Comparison of ENCODE assay signal across 8 cellular contexts in the genomic region with DNA sequence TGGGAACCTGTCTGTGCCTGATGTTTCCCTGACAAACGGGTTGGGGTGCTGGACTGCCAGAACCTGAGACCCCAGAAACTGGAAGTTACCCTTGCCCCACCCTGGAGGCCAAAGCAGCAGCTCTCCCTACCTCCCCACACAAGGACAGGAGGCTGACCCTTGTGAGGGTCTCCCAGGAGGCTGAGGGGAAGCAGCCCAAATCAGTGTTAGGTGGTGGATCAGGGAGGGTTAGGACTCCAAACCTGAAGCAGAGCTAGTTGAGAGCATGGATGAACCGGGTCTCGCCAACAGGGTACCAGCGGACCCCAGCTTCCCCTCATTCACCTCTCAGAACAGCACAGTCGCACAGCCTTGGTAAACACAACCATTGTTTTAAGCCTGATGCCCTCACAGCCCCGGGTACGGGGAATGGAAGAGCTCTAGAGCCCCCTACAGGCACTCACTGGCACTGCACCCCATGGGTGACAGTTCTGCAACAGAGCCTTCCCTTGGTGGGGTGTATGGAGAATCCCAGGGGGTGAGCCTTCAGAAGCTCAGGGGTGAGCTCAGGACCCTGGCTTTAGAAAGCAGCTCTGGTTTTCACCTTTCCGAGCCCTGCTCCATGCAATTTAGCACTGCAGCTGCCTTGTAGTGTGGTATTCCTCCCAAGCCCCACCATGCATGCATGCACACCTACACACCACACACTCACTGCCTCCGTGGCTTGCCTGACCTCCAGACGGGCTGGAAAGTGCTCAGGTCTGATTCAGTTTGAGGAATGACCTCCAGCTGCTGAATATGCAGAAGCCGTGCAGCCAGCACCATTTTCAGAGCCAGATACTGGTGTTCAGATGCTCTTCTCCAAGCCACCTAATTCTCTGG. TPM values are rescaled to one million over a fixed set of nuclear protein-coding genes. Genes with fewer than 3 reads are reported as not detected.
DNase-seq lines count a peak whose midpoint lies in the region; ATAC-seq and TF ChIP-seq lines count a peak whose summit lies in the region.

No MANE protein-coding gene starts in this region.

- peaks cover 46% of the 10 kb centered on the region for H3K27me3 Mint-ChIP-seq in activated naive CD8-positive, alpha-beta T cell treated with anti-CD3 and anti-CD28 coated beads, Interleukin-2, amount 10 ng/mL, durations not matched to agents 7 days and 5 days

- no peaks in the 10 kb centered on the region for H3K36me3 Mint-ChIP-seq in activated naive CD8-positive, alpha-beta T cell treated with anti-CD3 and anti-CD28 coated beads, Interleukin-2, amount 10 ng/mL, durations not matched to agents 7 days and 5 days

- no peaks in the 10 kb centered on the region for H3K9me3 Mint-ChIP-seq in activated naive CD8-positive, alpha-beta T cell treated with anti-CD3 and anti-CD28 coated beads, Interleukin-2, amount 10 ng/mL, durations not matched to agents 7 days and 5 days

- TF ChIP-seq POLR2A in heart left ventricle (IDR thresholded peaks at IDR 0.05) = no peak

- H3K79me2 ChIP-seq in MM.1S (ENCODE audit: low read length) (no peaks in the 10 kb centered on the region), SK-N-SH (ENCODE audit: insufficient read depth) (no peaks in the 10 kb centered on the region)

- no peaks in the 10 kb centered on the region for H3K4me1 ChIP-seq in MM.1S (ENCODE audit: low read length)
- no peaks in the 10 kb centered on the region; a peak in 1 of 4 replicates for H3K4me1 ChIP-seq in SK-N-SH (ENCODE audit: control insufficient read depth in 1 of 2, insufficient read depth in 2 of 2, low read depth in 1 of 2, low read length in 1 of 2)
- peaks cover 0 to 4% (median 0%) of the 10 kb centered on the region in 12 donors for H3K4me1 ChIP-seq in heart left ventricle
- H3K4me1 ChIP-seq in psoas muscle = no peaks in the 10 kb centered on the region
- H3K4me1 ChIP-seq in aorta (ENCODE audit: control insufficient read depth in 1 of 2, insufficient read depth in 2 of 2, low read length in 2 of 2) = no peaks in the 10 kb centered on the region

- H2AFZ ChIP-seq in MM.1S (ENCODE audit: low read length) = no peak overlapping the region
- no peak overlapping the region for H2AFZ ChIP-seq in SK-N-SH (ENCODE audit: low read depth)

- DNase-seq in ACHN = peak; percentile 61
- peak; percentile 50 for DNase-seq in MM.1S
- peak; percentile 90 for DNase-seq in SK-N-SH
- DNase-seq in activated naive CD8-positive, alpha-beta T cell treated with anti-CD3 and anti-CD28 coated beads, Interleukin-2, amount 10 ng/mL, durations not matched to agents 7 days and 5 days = peak; percentile 80
- DNase-seq in heart left ventricle = peak; percentile 57 to 81 (median 65)
- DNase-seq in psoas muscle = peak; percentile 65 to 70
- peak; percentile 73 to 88 for DNase-seq in aorta

- TF ChIP-seq EP300 in SK-N-SH (IDR thresholded peaks at IDR 0.05; ENCODE audit: borderline replicate concordance in 1 of 2, low read depth in 1 of 2, low read length in 1 of 2) = no peak

- POLR2A ChIA-PET in SK-N-SH (lab: Yijun Ruan, JAX) = no interaction called here
- POLR2A ChIA-PET in activated naive CD8-positive, alpha-beta T cell treated with anti-CD3 and anti-CD28 coated beads, Interleukin-2, amount 10 ng/mL, durations not matched to agents 7 days and 5 days (lab: Charles Lee) = no interaction called here

- H3K9me3 ChIP-seq in MM.1S (replicated peaks; ENCODE audit: insufficient read depth, low read length) = no peaks in the 10 kb centered on the region
- H3K9me3 ChIP-seq in SK-N-SH = no peaks in the 10 kb centered on the region
- H3K9me3 ChIP-seq in heart left ventricle = no peaks in the 10 kb centered on the region
- H3K9me3 ChIP-seq in psoas muscle = no peaks in the 10 kb centered on the region
- no peaks in the 10 kb centered on the region for H3K9me3 ChIP-seq in aorta (ENCODE audit: control insufficient read depth, low read length)

- peaks cover 3% of the 10 kb centered on the region; the same call in 1 of the 2 replicates for H3K27me3 ChIP-seq in MM.1S (replicated peaks; ENCODE audit: insufficient read depth, low read length)
- H3K27me3 ChIP-seq in SK-N-SH (ENCODE audit: insufficient read depth) = peaks cover 46% of the 10 kb centered on the region
- H3K27me3 ChIP-seq in heart left ventricle = peaks cover 0 to 26% (median 0%) of the 10 kb centered on the region in 9 donors
- H3K27me3 ChIP-seq in psoas muscle (ENCODE audit: insufficient read depth in 3 of 3, low read length in 2 of 3) = peaks cover 0 to 3% (median 0%) of the 10 kb centered on the region in 3 donors
- H3K27me3 ChIP-seq in aorta (ENCODE audit: control insufficient read depth in 1 of 2, insufficient read depth in 2 of 2, low read length in 1 of 2) = peaks cover 0 to 2% of the 10 kb centered on the region in 2 donors

- CTCF ChIA-PET in SK-N-SH (lab: Yijun Ruan, JAX) = interaction anchor here (0.6 to 4.9 kb wide), 89 partner anchors 9 to 809 kb away, joined by 3 to 63 read pairs (median 4); partner anchors contain the start of genes FLVCR2 and TGFB3

- no peak overlapping the region for H3K4me2 ChIP-seq in MM.1S (ENCODE audit: low read depth, low read length)
- no peak overlapping the region for H3K4me2 ChIP-seq in SK-N-SH

- no peak overlapping the region for H3K27ac Mint-ChIP-seq in activated naive CD8-positive, alpha-beta T cell treated with anti-CD3 and anti-CD28 coated beads, Interleukin-2, amount 10 ng/mL, durations not matched to agents 7 days and 5 days

- no peak overlapping the region for H3K4me3 ChIP-seq in MM.1S (ENCODE audit: low read length)
- peak overlapping the region in 1 of 2 experiments; percentile 50; a peak in 1 of 4 replicates for H3K4me3 ChIP-seq in SK-N-SH (ENCODE audit: low read depth in 2 of 2, low read length in 1 of 2)
- H3K4me3 ChIP-seq in heart left ventricle = no peak overlapping the region
- no peak overlapping the region for H3K4me3 ChIP-seq in psoas muscle
- H3K4me3 ChIP-seq in aorta (ENCODE audit: low read length in 2 of 2) = no peak overlapping the region

- TF ChIP-seq CTCF in MM.1S (IDR thresholded peaks at IDR 0.05; ENCODE audit: low read length) = peak; percentile 77
- TF ChIP-seq CTCF in SK-N-SH (IDR thresholded peaks at IDR 0.05) = peak; percentile 97
- peak; percentile 84 to 98 (median 96) for TF ChIP-seq CTCF in heart left ventricle (IDR thresholded peaks at IDR 0.05)
- TF ChIP-seq CTCF in psoas muscle (IDR thresholded peaks at IDR 0.05) = peak; percentile 97

- 3% methylated on average over 11 of the region's 11 CpGs for WGBS in SK-N-SH (ENCODE audit: low lambda C conversion rate)
- 25 to 41% (median 31%) methylated on average over 9 to 11 of the region's 11 CpGs for WGBS in heart left ventricle, 4 donors
- 17 to 23% (median 20%) methylated on average over 11 of the region's 11 CpGs for WGBS in psoas muscle, 3 donors
- 13 to 15% methylated on average over 11 of the region's 11 CpGs for WGBS in aorta, 2 donors

- peak; percentile 95 for TF ChIP-seq RAD21 in SK-N-SH (IDR thresholded peaks at IDR 0.05; ENCODE audit: low read length)

- H3K36me3 ChIP-seq in MM.1S (replicated peaks; ENCODE audit: insufficient read depth, low read length) (no peaks in the 10 kb centered on the region), SK-N-SH (replicated peaks in 1 of 2; ENCODE audit: control insufficient read depth in 1 of 2, insufficient read depth in 2 of 2, low read length in 1 of 2) (no peaks in the 10 kb centered on the region), heart left ventricle (no peaks in the 10 kb centered on the region), psoas muscle (ENCODE audit: insufficient read depth in 1 of 2, low read depth in 1 of 2) (no peaks in the 10 kb centered on the region), aorta (ENCODE audit: control insufficient read depth in 1 of 2, insufficient read depth in 2 of 2, low read length in 1 of 2) (no peaks in the 10 kb centered on the region)

- H3K4me1 Mint-ChIP-seq in activated naive CD8-positive, alpha-beta T cell treated with anti-CD3 and anti-CD28 coated beads, Interleukin-2, amount 10 ng/mL, durations not matched to agents 7 days and 5 days = peaks cover 2% of the 10 kb centered on the region

- intact Hi-C loops in heart left ventricle (cut with DNase I) = loop anchor here (1.0 to 10.0 kb wide), 7 partner anchors 332 to 682 kb away; no protein-coding TSS in a partner anchor
- intact Hi-C loops in psoas muscle (cut with DNase I) = loop anchor here (2.0 to 10.0 kb wide), 3 partner anchors 335 to 682 kb away; no protein-coding TSS in a partner anchor
- intact Hi-C loops in aorta (cut with DNase I) = loop anchor here in 1 of 2 donors (10.0 kb wide), 1 partner anchor 332 kb away; no protein-coding TSS in a partner anchor

- H3F3A ChIP-seq in MM.1S (ENCODE audit: insufficient read depth, low read length) (no peaks in the 10 kb centered on the region), SK-N-SH (replicated peaks; ENCODE audit: insufficient read depth) (no peaks in the 10 kb centered on the region)

- no peak overlapping the region for H3K9ac ChIP-seq in MM.1S (ENCODE audit: low read length)
- no peak overlapping the region for H3K9ac ChIP-seq in SK-N-SH

- H3K27ac ChIP-seq in MM.1S (ENCODE audit: low read length) = no peak overlapping the region
- no peak overlapping the region for H3K27ac ChIP-seq in SK-N-SH (ENCODE audit: low read depth in 2 of 2, low read length in 1 of 2)
- no peak overlapping the region for H3K27ac ChIP-seq in heart left ventricle
- no peak overlapping the region for H3K27ac ChIP-seq in psoas muscle
- H3K27ac ChIP-seq in aorta (ENCODE audit: low read depth in 1 of 2, low read length in 2 of 2) = no peak overlapping the region

- H3K4me3 Mint-ChIP-seq in activated naive CD8-positive, alpha-beta T cell treated with anti-CD3 and anti-CD28 coated beads, Interleukin-2, amount 10 ng/mL, durations not matched to agents 7 days and 5 days = no peak overlapping the region

- in situ Hi-C loops in ACHN (cut with HindIII; ENCODE audit: low pct_ligation_motif_present, low pct_unique_long_range_greater_than_20kb, low sequenced_read_pairs) = no loop called here

- no peaks in the 10 kb centered on the region for H4K20me1 ChIP-seq in MM.1S (ENCODE audit: insufficient read depth, low read length)
- H4K20me1 ChIP-seq in SK-N-SH (ENCODE audit: insufficient read depth) = no peaks in the 10 kb centered on the region

- ATAC-seq in GM18502 (IDR thresholded peaks at IDR 0.05; ENCODE audit: poor library complexity, unreplicated experiment) (peak; percentile 65), heart left ventricle (peak; percentile 61 to 90 (median 86)), psoas muscle (peak; percentile 88 to 95 (median 92)), aorta (ENCODE audit: low FRiP score) (peak; percentile 90)
- ATAC-seq in activated naive CD8-positive, alpha-beta T cell treated with anti-CD3 and anti-CD28 coated beads, Interleukin-2, amount 10 ng/mL, durations not matched to agents 7 days and 5 days (ENCODE audit: low read depth) = peak; percentile 86

- H3K9me2 ChIP-seq in MM.1S (replicated peaks; ENCODE audit: insufficient read depth, low read length) (no peaks in the 10 kb centered on the region), SK-N-SH (no peaks in the 10 kb centered on the region)

RNA-seq across cellular contexts. Expression of gene ESRRB, which starts 11.2 kb away (rescaled TPM):
- polyA plus RNA-seq in SK-N-SH (2012; rRNA removed) = 0.05 and 0.06 TPM in 2 replicates
- 0.04 TPM in 1 of 2 replicates, not detected in the other for polyA plus RNA-seq in SK-N-SH (2012; cell fraction: cytosol; rRNA removed)
- polyA plus RNA-seq in SK-N-SH (2012; cell fraction: nucleus; rRNA removed) = 0.11 and 0.14 TPM in 2 replicates
- total RNA-seq in activated naive CD8-positive, alpha-beta T cell treated with anti-CD3 and anti-CD28 coated beads, Interleukin-2, amount 10 ng/mL, durations not matched to agents 7 days and 5 days = under 1 TPM in 1 of 2 experiments, not detected in 1; 0.14 TPM
- total RNA-seq in heart left ventricle = 10 to 100 TPM in 2 of 9 donors, 1 to 10 TPM in 7; 4.1 to 16.9 (median 8.2) TPM
- 1 to 10 TPM; 6.5 to 7.1 TPM for polyA plus RNA-seq in heart left ventricle
- total RNA-seq in psoas muscle = 1 to 10 TPM; 2.5 to 9.9 (median 4.8) TPM
- 1 to 10 TPM in 2 of 3 donors, under 1 TPM in 1; 0.17 to 2.1 (median 1.5) TPM for polyA plus RNA-seq in psoas muscle
- under 1 TPM; 0.33 to 0.52 TPM for total RNA-seq in aorta
- polyA plus RNA-seq in aorta = under 1 TPM in 1 of 2 donors, not detected in 1; 0.23 TPM
